ENCODE assay signal across 28 cellular contexts in the genomic region with DNA sequence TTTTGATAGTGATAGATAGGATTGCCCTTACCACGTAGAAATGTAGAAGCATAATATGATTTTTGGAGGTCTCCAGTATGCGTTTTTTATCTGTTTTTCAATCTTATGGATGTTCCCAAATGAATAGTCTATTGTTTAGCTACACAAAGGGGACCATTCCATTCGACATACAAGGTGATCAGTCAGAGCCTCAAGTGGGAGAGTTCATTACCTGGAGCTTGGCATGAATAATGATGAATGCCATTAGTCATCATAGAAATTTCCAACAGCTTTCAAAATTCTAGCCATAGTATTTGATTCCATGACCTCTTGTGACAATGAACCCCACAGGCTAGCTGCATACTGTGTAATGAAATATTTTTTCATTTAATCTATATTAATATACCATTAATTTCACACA.
"Had no signal": no experiment of that assay in that cellular context is flagged by ENCODE, and none has a peak within 500 bp of the region (broad histone marks: within the 10 kb centered on the region; RNA-seq: fewer than 3 reads in every experiment).

No MANE protein-coding gene starts in this region.

- H2AFZ ChIP-seq: neural progenitor cell had no signal

- H3K9me3 Mint-ChIP-seq: nephron had no signal

- H3K4me3 ChIP-seq: coronary artery, esophagus squamous epithelium, lung, neural progenitor cell, smooth muscle cell, stomach, thyroid gland had no signal

- DNase-seq: dermis blood vessel endothelial cell; effector memory CD4-positive, alpha-beta T cell; erythroblast; esophagus squamous epithelium; hypothalamus; immature natural killer cell; islet precursor cell; mesenchymal stem cell; midbrain; naive thymus-derived CD4-positive, alpha-beta T cell; posterior cingulate gyrus; stimulated activated CD4-positive, alpha-beta T cell treated with anti-CD3 and anti-CD28 coated beads, Interleukin-12 subunit alpha, Interleukin-12 subunit beta, amount 100 ng/mL, for 4 hours; stimulated activated CD4-positive, alpha-beta T cell treated with anti-CD3 and anti-CD28 coated beads, Interleukin-1b, Interleukin-23, amount 100 ng/mL, for 48 hours; stimulated activated CD4-positive, alpha-beta T cell treated with anti-CD3 and anti-CD28 coated beads, Interleukin-4, amount 100 ng/mL, for 24 hours; stimulated activated naive CD4-positive, alpha-beta T cell treated with Interleukin-2 at 50 U/mL for 16 hours; stomach; thyroid gland; trophoblast cell had no signal

- H3K4me1 Mint-ChIP-seq: immature natural killer cell; naive thymus-derived CD4-positive, alpha-beta T cell; nephron; stimulated activated effector memory CD8-positive, alpha-beta T cell treated with anti-CD3 and anti-CD28 coated beads, Interleukin-12 subunit alpha, Interleukin-12 subunit beta, amount 100 ng/mL, for 72 hours had no signal

- H3K36me3 ChIP-seq: esophagus squamous epithelium, neural progenitor cell, stomach, thyroid gland had no signal

- H3K9ac ChIP-seq: neural progenitor cell had no signal

- H3K36me3 Mint-ChIP-seq: immature natural killer cell; naive thymus-derived CD4-positive, alpha-beta T cell; neural progenitor cell; stimulated activated effector memory CD8-positive, alpha-beta T cell treated with anti-CD3 and anti-CD28 coated beads, Interleukin-12 subunit alpha, Interleukin-12 subunit beta, amount 100 ng/mL, for 72 hours had no signal

- H3K27me3 ChIP-seq: esophagus squamous epithelium, neural progenitor cell, stomach, thyroid gland had no signal

- ATAC-seq: left lobe of liver; naive thymus-derived CD4-positive, alpha-beta T cell; sciatic nerve; stimulated activated effector memory CD8-positive, alpha-beta T cell treated with anti-CD3 and anti-CD28 coated beads, Interleukin-12 subunit alpha, Interleukin-12 subunit beta, amount 100 ng/mL, for 72 hours had no signal

- H3K9me3 ChIP-seq: esophagus squamous epithelium, stomach, thyroid gland had no signal

- H3K27ac ChIP-seq: coronary artery, esophagus squamous epithelium, neural progenitor cell, stomach, thyroid gland had no signal

- H3K4me3 Mint-ChIP-seq: immature natural killer cell; naive thymus-derived CD4-positive, alpha-beta T cell; nephron; neural progenitor cell; stimulated activated effector memory CD8-positive, alpha-beta T cell treated with anti-CD3 and anti-CD28 coated beads, Interleukin-12 subunit alpha, Interleukin-12 subunit beta, amount 100 ng/mL, for 72 hours had no signal

- H3K27ac Mint-ChIP-seq: immature natural killer cell; naive thymus-derived CD4-positive, alpha-beta T cell; nephron; neural progenitor cell; stimulated activated effector memory CD8-positive, alpha-beta T cell treated with anti-CD3 and anti-CD28 coated beads, Interleukin-12 subunit alpha, Interleukin-12 subunit beta, amount 100 ng/mL, for 72 hours had no signal

- H3K4me2 ChIP-seq: neural progenitor cell, smooth muscle cell had no signal

- H3K27me3 Mint-ChIP-seq: naive thymus-derived CD4-positive, alpha-beta T cell had no signal

- H3K4me1 ChIP-seq: esophagus squamous epithelium, neural progenitor cell, stomach, thyroid gland had no signal

- FAIRE-seq: endothelial cell of umbilical vein, frontal cortex had no signal
